In genomic region chr18:596288-596881, GRCh38 we compare ENCODE assay signal across 1 cellular context.
A peak's percentile ranks its signal among the peaks of the same experiment; 100 is the strongest.
TF ChIP-seq lines count a peak whose summit lies in the region.

No MANE protein-coding gene starts in this region.

TF ChIP-seq in GM23338, 12 proteins besides CTCF, POLR2A, EP300 and RAD21:
- TF ChIP-seq JUNB (IDR thresholded peaks at IDR 0.05; ENCODE audit: unreplicated experiment) (no peak), POLR2AphosphoS5 (IDR thresholded peaks at IDR 0.05; ENCODE audit: low read depth) (peak; percentile 68)
